Comparison of ENCODE assay signal across 1 cellular context in genomic region chr3:107978116-107979057, GRCh38.
TF ChIP-seq lines count a peak whose summit lies in the region.

No MANE protein-coding gene starts in this region.

TF ChIP-seq in Ishikawa, 13 proteins besides CTCF, POLR2A, EP300 and RAD21 (continued from another document):
- TF ChIP-seq, protein P1, sequence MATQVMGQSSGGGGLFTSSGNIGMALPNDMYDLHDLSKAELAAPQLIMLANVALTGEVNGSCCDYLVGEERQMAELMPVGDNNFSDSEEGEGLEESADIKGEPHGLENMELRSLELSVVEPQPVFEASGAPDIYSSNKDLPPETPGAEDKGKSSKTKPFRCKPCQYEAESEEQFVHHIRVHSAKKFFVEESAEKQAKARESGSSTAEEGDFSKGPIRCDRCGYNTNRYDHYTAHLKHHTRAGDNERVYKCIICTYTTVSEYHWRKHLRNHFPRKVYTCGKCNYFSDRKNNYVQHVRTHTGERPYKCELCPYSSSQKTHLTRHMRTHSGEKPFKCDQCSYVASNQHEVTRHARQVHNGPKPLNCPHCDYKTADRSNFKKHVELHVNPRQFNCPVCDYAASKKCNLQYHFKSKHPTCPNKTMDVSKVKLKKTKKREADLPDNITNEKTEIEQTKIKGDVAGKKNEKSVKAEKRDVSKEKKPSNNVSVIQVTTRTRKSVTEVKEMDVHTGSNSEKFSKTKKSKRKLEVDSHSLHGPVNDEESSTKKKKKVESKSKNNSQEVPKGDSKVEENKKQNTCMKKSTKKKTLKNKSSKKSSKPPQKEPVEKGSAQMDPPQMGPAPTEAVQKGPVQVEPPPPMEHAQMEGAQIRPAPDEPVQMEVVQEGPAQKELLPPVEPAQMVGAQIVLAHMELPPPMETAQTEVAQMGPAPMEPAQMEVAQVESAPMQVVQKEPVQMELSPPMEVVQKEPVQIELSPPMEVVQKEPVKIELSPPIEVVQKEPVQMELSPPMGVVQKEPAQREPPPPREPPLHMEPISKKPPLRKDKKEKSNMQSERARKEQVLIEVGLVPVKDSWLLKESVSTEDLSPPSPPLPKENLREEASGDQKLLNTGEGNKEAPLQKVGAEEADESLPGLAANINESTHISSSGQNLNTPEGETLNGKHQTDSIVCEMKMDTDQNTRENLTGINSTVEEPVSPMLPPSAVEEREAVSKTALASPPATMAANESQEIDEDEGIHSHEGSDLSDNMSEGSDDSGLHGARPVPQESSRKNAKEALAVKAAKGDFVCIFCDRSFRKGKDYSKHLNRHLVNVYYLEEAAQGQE (IDR thresholded peaks at IDR 0.05; ENCODE audit: low read depth) = no peak
- TF ChIP-seq, protein P2, sequence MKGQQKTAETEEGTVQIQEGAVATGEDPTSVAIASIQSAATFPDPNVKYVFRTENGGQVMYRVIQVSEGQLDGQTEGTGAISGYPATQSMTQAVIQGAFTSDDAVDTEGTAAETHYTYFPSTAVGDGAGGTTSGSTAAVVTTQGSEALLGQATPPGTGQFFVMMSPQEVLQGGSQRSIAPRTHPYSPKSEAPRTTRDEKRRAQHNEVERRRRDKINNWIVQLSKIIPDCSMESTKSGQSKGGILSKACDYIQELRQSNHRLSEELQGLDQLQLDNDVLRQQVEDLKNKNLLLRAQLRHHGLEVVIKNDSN (IDR thresholded peaks at IDR 0.05) = no peak
- TF ChIP-seq ZBTB7A (IDR thresholded peaks at IDR 0.05; ENCODE audit: low read depth) = no peak
- no peak for TF ChIP-seq YY1 (IDR thresholded peaks at IDR 0.05; ENCODE audit: low read depth)
- 0 out of 2 replicates have a peak, but pooled peaks have one; percentile 15 for TF ChIP-seq TEAD4 (IDR thresholded peaks at IDR 0.05)
- peak; percentile 33; the same call in 1 of the 2 replicates for TF ChIP-seq TCF12 (IDR thresholded peaks at IDR 0.05; ENCODE audit: low read depth)
